Comparison of ENCODE assay signal across 1 cellular context in the genomic region with DNA sequence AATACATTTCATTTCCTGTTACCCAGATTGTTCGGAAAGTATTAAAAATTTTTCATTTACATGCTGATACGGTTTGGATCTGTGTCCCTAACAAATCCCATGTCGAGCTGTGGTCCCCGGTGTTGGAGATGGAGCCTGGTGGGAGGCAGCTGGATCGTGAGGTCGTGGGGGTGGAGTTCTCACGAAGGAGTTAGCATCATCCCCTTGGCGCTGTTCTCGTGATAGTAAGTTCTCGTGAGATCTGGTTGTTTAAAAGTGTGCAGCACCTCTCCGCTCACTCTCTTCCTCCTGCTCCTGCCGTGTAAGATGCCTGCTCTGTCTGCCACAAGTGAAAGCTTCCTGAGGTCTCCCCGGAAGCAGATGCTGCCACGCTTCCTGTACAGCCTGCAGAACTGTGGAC.
TF ChIP-seq lines count a peak whose summit lies in the region.

No MANE protein-coding gene starts in this region.

TF ChIP-seq in K562, 482 proteins besides CTCF, POLR2A, EP300 and RAD21 (continued from another document):
- TF ChIP-seq CHD2 (IDR thresholded peaks at IDR 0.05; ENCODE audit: low read depth, low read length) (peak; percentile 81), MGA (IDR thresholded peaks at IDR 0.05) (no peak), HNRNPLL (IDR thresholded peaks at IDR 0.05; ENCODE audit: low read depth, low read length, poor library complexity, severe bottlenecking) (no peak), NR2C1 (IDR thresholded peaks at IDR 0.05) (no peak), NR2C1 (tag; IDR thresholded peaks at IDR 0.05) (0 out of 2 replicates have a peak, but pooled peaks have one; percentile 47), GABPA (tag; conservative IDR thresholded peaks at IDR 0.05; ENCODE audit: low read depth) (peak; percentile 36; the same call in 1 of the 2 replicates), IRF2 (CRISPR knock-in tag; IDR thresholded peaks at IDR 0.05) (no peak)
